In the genomic region with DNA sequence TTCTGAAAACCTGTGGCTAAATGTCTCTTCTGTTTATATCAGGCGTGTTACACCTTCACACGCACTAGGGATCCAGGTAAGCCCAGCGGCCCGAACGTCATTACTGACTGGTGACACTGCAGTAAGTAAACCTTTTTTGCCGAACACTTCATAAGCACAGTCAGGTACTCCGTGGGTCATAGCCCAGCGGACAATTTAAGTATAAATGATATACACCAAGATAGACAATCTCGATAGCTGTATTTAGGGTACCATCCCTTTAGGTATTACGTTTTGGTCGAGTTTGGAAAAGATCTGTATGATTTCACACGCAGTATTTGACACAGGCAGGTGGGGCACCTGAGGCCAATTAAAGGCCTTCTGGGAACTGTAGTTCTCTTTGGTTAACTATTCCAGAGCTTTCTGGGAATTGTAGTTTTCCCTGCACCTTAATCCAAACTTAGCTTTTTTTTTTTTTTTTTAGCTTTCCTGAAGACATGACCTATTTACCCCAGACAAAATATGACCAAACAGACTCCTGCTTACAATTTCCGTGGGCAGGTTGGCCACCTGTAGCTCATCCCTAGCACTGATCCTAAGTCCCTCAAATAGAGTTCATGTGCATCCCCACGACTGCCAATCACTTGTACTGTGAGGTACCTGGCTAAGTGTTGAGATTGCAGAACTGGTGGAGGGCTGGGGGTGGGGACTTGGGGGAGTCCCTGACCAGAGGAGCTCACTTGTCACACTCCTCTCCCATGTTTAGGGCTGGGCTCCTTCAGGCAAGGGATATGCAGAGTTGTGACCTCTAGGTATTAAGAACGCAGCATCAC, we compare ENCODE assay signal across 8 cellular contexts. TPM values are rescaled to one million over a fixed set of nuclear protein-coding genes. Genes with fewer than 3 reads are reported as not detected.
DNase-seq lines count a peak whose midpoint lies in the region; ATAC-seq and TF ChIP-seq lines count a peak whose summit lies in the region.

No MANE protein-coding gene starts in this region.

- H3K27me3 Mint-ChIP-seq in CD4-positive, alpha-beta T cell: no peaks in the 10 kb centered on the region
- no peaks in the 10 kb centered on the region for H3K27me3 Mint-ChIP-seq in osteocyte (ENCODE audit: unreplicated experiment)

- H3K4me1 ChIP-seq in HEK293 (ENCODE audit: control insufficient read depth, insufficient read depth, low read length): peaks cover 6% of the 10 kb centered on the region

- H3K9me3 Mint-ChIP-seq in CD4-positive, alpha-beta T cell: no peaks in the 10 kb centered on the region
- H3K9me3 Mint-ChIP-seq in osteocyte (ENCODE audit: unreplicated experiment): no peaks in the 10 kb centered on the region

- peak overlapping the region; percentile 94 for H3K4me3 ChIP-seq in HEK293 (ENCODE audit: low read depth, low read length)

- DNase-seq in CD4-positive, alpha-beta T cell: peak in 4 of 10 experiments; percentile 15 to 52 (median 22)
- peak; percentile 82 for DNase-seq in NCI-H82 (lab: John Stamatoyannopoulos, UW)
- DNase-seq in activated naive CD4-positive, alpha-beta T cell treated with Interleukin-2 at 50 U/mL for 16 hours: peak; percentile 21
- peak; percentile 36 for DNase-seq in germinal center (ENCODE audit: low spot score)
- DNase-seq in osteocyte (ENCODE audit: extremely low spot score, unreplicated experiment): no peak
- DNase-seq in GF-D8 (lab: John Stamatoyannopoulos, UW): no peak

- peak overlapping the region; percentile 82 for H3K27ac ChIP-seq in CD4-positive, alpha-beta T cell (ENCODE audit: low read depth, low read length)
- H3K27ac ChIP-seq in HEK293 (ENCODE audit: extremely low read depth, low read depth, low read length): peak overlapping the region; percentile 53

- intact Hi-C loops in CD4-positive, alpha-beta T cell (cut with DNase I, micrococcal nuclease): loop anchor here (2.0 to 5.0 kb wide), 4 partner anchors 36 to 351 kb away; a partner anchor contains a TSS

- peak overlapping the region; percentile 98 for H3K27ac Mint-ChIP-seq in CD4-positive, alpha-beta T cell
- peak overlapping the region; percentile 80 for H3K27ac Mint-ChIP-seq in osteocyte (ENCODE audit: unreplicated experiment)

- H3K4me3 Mint-ChIP-seq in CD4-positive, alpha-beta T cell: peak overlapping the region; percentile 98
- H3K4me3 Mint-ChIP-seq in osteocyte (ENCODE audit: unreplicated experiment): peak overlapping the region; percentile 95

- no peaks in the 10 kb centered on the region for H3K9me3 ChIP-seq in CD4-positive, alpha-beta T cell (ENCODE audit: control insufficient read depth, low read length)
- no peaks in the 10 kb centered on the region for H3K9me3 ChIP-seq in HEK293 (ENCODE audit: control insufficient read depth, insufficient read depth, low read depth, low read length)

- TF ChIP-seq CTCF in CD4-positive, alpha-beta T cell (IDR thresholded peaks at IDR 0.05): no peak
- TF ChIP-seq CTCF in HEK293 (tag by site-specific recombination; IDR thresholded peaks at IDR 0.05): no peak
- no peak for TF ChIP-seq CTCF in osteocyte (IDR thresholded peaks at IDR 0.05)

- CTCF ChIA-PET in CD4-positive, alpha-beta T cell (lab: Charles Lee): interaction anchor here (1.1 to 1.3 kb wide), 3 partner anchors 9 to 73 kb away, joined by 3 to 4 read pairs (median 4); a partner anchor contains a TSS
- CTCF ChIA-PET in HEK293 (lab: Yijun Ruan, JAX): interaction anchor here (0.5 to 3.4 kb wide), 11 partner anchors 9 to 356 kb away, joined by 3 to 16 read pairs (median 4); no protein-coding TSS in a partner anchor

- peaks cover 23 to 29% of the 10 kb centered on the region in 2 experiments for H3K36me3 ChIP-seq in HEK293 (ENCODE audit: control insufficient read depth in 2 of 2, insufficient read depth in 1 of 2, low read length in 2 of 2)

- H3K36me3 Mint-ChIP-seq in CD4-positive, alpha-beta T cell (ENCODE audit: low read depth): peaks cover 40% of the 10 kb centered on the region
- peaks cover under 1% of the 10 kb centered on the region for H3K36me3 Mint-ChIP-seq in osteocyte (ENCODE audit: unreplicated experiment)

- peaks cover 46% of the 10 kb centered on the region for H3K4me1 Mint-ChIP-seq in CD4-positive, alpha-beta T cell (ENCODE audit: low read depth)
- peaks cover 25% of the 10 kb centered on the region for H3K4me1 Mint-ChIP-seq in osteocyte (ENCODE audit: unreplicated experiment)

- POLR2A ChIA-PET in CD4-positive, alpha-beta T cell (lab: Charles Lee): interaction anchor here (0.6 to 2.7 kb wide), 21 partner anchors 34 to 1073 kb away, joined by 3 to 21 read pairs (median 4); a partner anchor contains a TSS
- POLR2A ChIA-PET in HEK293 (lab: Yijun Ruan, JAX): interaction anchor here (0.6 to 3.1 kb wide), 27 partner anchors 10 to 357 kb away, joined by 3 to 30 read pairs (median 5); a partner anchor contains a TSS

- ATAC-seq in CD4-positive, alpha-beta T cell (ENCODE audit: poor library complexity): peak; percentile 53
- no peak for ATAC-seq in GM21367 (IDR thresholded peaks at IDR 0.05; ENCODE audit: unreplicated experiment)

- no peaks in the 10 kb centered on the region for H3K27me3 ChIP-seq in CD4-positive, alpha-beta T cell (ENCODE audit: control insufficient read depth, insufficient read depth, low read length)

TF ChIP-seq in HEK293, 187 proteins besides CTCF, POLR2A, EP300 and RAD21 (continues in another document):
- TF ChIP-seq ZNF114 (tag by site-specific recombination; IDR thresholded peaks at IDR 0.05) (no peak), ZNF747 (tag by site-specific recombination; IDR thresholded peaks at IDR 0.05) (no peak), SCRT1 (tag by site-specific recombination; IDR thresholded peaks at IDR 0.05; ENCODE audit: borderline replicate concordance) (peak; percentile 94), ZNF843 (tag by site-specific recombination; IDR thresholded peaks at IDR 0.05) (no peak), SP3 (tag by site-specific recombination; IDR thresholded peaks at IDR 0.05) (peak; percentile 76), ZNF341 (tag by site-specific recombination; IDR thresholded peaks at IDR 0.05; ENCODE audit: low read depth) (no peak), MYNN (tag by site-specific recombination; IDR thresholded peaks at IDR 0.05; ENCODE audit: borderline replicate concordance) (no peak), ZXDB (tag by site-specific recombination; IDR thresholded peaks at IDR 0.05) (peak; percentile 30), ZEB2 (tag by site-specific recombination; IDR thresholded peaks at IDR 0.05) (peak; percentile 94), ZNF335 (tag by site-specific recombination; conservative IDR thresholded peaks at IDR 0.05) (peak; percentile 99)
- TF ChIP-seq, protein P1, sequence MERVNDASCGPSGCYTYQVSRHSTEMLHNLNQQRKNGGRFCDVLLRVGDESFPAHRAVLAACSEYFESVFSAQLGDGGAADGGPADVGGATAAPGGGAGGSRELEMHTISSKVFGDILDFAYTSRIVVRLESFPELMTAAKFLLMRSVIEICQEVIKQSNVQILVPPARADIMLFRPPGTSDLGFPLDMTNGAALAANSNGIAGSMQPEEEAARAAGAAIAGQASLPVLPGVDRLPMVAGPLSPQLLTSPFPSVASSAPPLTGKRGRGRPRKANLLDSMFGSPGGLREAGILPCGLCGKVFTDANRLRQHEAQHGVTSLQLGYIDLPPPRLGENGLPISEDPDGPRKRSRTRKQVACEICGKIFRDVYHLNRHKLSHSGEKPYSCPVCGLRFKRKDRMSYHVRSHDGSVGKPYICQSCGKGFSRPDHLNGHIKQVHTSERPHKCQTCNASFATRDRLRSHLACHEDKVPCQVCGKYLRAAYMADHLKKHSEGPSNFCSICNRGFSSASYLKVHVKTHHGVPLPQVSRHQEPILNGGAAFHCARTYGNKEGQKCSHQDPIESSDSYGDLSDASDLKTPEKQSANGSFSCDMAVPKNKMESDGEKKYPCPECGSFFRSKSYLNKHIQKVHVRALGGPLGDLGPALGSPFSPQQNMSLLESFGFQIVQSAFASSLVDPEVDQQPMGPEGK (tag by site-specific recombination; IDR thresholded peaks at IDR 0.05): peak; percentile 40; the same call in 1 of the 2 replicates
- TF ChIP-seq, protein P2, sequence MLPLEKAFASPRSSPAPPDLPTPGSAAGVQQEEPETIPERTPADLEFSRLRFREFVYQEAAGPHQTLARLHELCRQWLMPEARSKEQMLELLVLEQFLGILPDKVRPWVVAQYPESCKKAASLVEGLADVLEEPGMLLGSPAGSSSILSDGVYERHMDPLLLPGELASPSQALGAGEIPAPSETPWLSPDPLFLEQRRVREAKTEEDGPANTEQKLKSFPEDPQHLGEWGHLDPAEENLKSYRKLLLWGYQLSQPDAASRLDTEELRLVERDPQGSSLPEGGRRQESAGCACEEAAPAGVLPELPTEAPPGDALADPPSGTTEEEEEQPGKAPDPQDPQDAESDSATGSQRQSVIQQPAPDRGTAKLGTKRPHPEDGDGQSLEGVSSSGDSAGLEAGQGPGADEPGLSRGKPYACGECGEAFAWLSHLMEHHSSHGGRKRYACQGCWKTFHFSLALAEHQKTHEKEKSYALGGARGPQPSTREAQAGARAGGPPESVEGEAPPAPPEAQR (tag by site-specific recombination; IDR thresholded peaks at IDR 0.05): no peak
- TF ChIP-seq, protein P3, sequence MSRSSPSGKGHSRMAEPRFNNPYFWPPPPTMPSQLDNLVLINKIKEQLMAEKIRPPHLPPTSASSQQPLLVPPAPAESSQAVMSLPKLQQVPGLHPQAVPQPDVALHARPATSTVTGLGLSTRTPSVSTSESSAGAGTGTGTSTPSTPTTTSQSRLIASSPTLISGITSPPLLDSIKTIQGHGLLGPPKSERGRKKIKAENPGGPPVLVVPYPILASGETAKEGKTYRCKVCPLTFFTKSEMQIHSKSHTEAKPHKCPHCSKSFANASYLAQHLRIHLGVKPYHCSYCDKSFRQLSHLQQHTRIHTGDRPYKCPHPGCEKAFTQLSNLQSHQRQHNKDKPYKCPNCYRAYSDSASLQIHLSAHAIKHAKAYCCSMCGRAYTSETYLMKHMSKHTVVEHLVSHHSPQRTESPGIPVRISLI (tag by site-specific recombination; IDR thresholded peaks at IDR 0.05): peak; percentile 24; the same call in 1 of the 2 replicates

RNA-seq across cellular contexts. Expression of a gene that starts 0.9 kb away (rescaled TPM):
- total RNA-seq in CD4-positive, alpha-beta T cell: 10 to 100 TPM; 36.3 to 36.6 TPM
- 62.4 and 66.7 TPM in 2 replicates for total RNA-seq in osteocyte

RNA-seq across cellular contexts. Expression of a gene that starts 3.5 kb away (rescaled TPM):
- under 1 TPM; 0.28 to 0.33 TPM for total RNA-seq in CD4-positive, alpha-beta T cell
- 8.3 and 8.8 TPM in 2 replicates for total RNA-seq in osteocyte

RNA-seq across cellular contexts. Expression of a gene that starts 19.6 kb away (rescaled TPM):
- under 1 TPM in 1 of 2 experiments, not detected in 1; 0.20 TPM for total RNA-seq in CD4-positive, alpha-beta T cell
- not detected in 2 replicates for total RNA-seq in osteocyte

RNA-seq across cellular contexts. Expression of a gene that starts 29.1 kb away (rescaled TPM):
- 1 to 10 TPM; 1.4 to 2.3 TPM for total RNA-seq in CD4-positive, alpha-beta T cell
- 2.3 and 2.4 TPM in 2 replicates for total RNA-seq in osteocyte

RNA-seq across cellular contexts. Expression of a gene that starts 35.8 kb away (rescaled TPM):
- 10 to 100 TPM; 19.7 to 21.1 TPM for total RNA-seq in CD4-positive, alpha-beta T cell
- 74.8 and 83.6 TPM in 2 replicates for total RNA-seq in osteocyte

Comparison
In these comparisons a context has a peak if more than half of its experiments do, and no peak if none do; other contexts are left out.
1. DNase-seq: peak in NCI-H82 (single experiment), activated naive CD4-positive, alpha-beta T cell treated with Interleukin-2 at 50 U/mL for 16 hours (single experiment) and germinal center (single experiment); none in osteocyte (single experiment) and GF-D8 (single experiment).